ENCODE assay signal across 8 cellular contexts in genomic region chr1:40978886-40979240, GRCh38. TPM values are rescaled to one million over a fixed set of nuclear protein-coding genes. Genes with fewer than 3 reads are reported as not detected.
A peak's percentile ranks its signal among the peaks of the same experiment; 100 is the strongest.
DNase-seq lines count a peak whose midpoint lies in the region; ATAC-seq and TF ChIP-seq lines count a peak whose summit lies in the region.

No MANE protein-coding gene starts in this region.

- ATAC-seq in naive B cell (ENCODE audit: low read depth in 2 of 2), result no peak

- peaks cover 0 to under 1% of the 10 kb centered on the region in 2 donors for H3K36me3 Mint-ChIP-seq in naive B cell

- DNase-seq in AG04450 (ENCODE audit: low read depth, low spot score) (no peak), Karpas-422 (no peak), colonic mucosa (no peak), naive B cell (no peak), mesenteric fat pad (ENCODE audit: low spot score) (no peak), NCI-H82 (lab: John Stamatoyannopoulos, UW) (no peak), cortex of kidney (lab: John Stamatoyannopoulos, UW) (no peak), NCI-H1092 (lab: John Stamatoyannopoulos, UW) (no peak)

- intact Hi-C loops in colonic mucosa (cut with DNase I), result no loop called here

- peak overlapping the region; percentile 87 for H3K4me2 ChIP-seq in Karpas-422 (ENCODE audit: low read depth, low read length, poor library complexity, severe bottlenecking)

- H3K4me3 Mint-ChIP-seq in naive B cell, result peak overlapping the region; percentile 78 to 94 (median 88)

- TF ChIP-seq CTCF in AG04450 (IDR thresholded peaks at IDR 0.05; ENCODE audit: low read depth, low read length) (no peak), colonic mucosa (IDR thresholded peaks at IDR 0.05) (no peak)

- peaks cover 19 to 24% (median 21%) of the 10 kb centered on the region in 3 donors for H3K4me1 Mint-ChIP-seq in naive B cell

- H3K79me2 ChIP-seq in Karpas-422 (ENCODE audit: low read length), result peaks cover 39% of the 10 kb centered on the region

- H3K36me3 ChIP-seq in Karpas-422 (ENCODE audit: insufficient read depth, low read length), result peaks cover 25% of the 10 kb centered on the region; the same call in 1 of the 2 replicates
- no peaks in the 10 kb centered on the region for H3K36me3 ChIP-seq in colonic mucosa

- H3K4me3 ChIP-seq in AG04450 (ENCODE audit: low read depth, low read length) (peak overlapping the region; percentile 77), Karpas-422 (ENCODE audit: low read length) (peak overlapping the region; percentile 89), colonic mucosa (peak overlapping the region; percentile 92)

- H3K27ac ChIP-seq in AG04450 (ENCODE audit: low read depth, low read length) (peak overlapping the region; percentile 95), Karpas-422 (ENCODE audit: low read length) (peak overlapping the region; percentile 82; the same call in 1 of the 2 replicates), colonic mucosa (peak overlapping the region; percentile 81)

- POLR2A ChIA-PET in AG04450 (lab: Yijun Ruan, JAX), result no interaction called here

- H3K27ac Mint-ChIP-seq in naive B cell, result peak overlapping the region in 5 of 6 donors; percentile 15 to 97 (median 80)

- H3K9me2 ChIP-seq in Karpas-422 (replicated peaks; ENCODE audit: insufficient read depth, low read length), result no peaks in the 10 kb centered on the region

- H3K9me3 Mint-ChIP-seq in naive B cell, result no peaks in the 10 kb centered on the region

- peaks cover 11% of the 10 kb centered on the region for H4K20me1 ChIP-seq in Karpas-422 (ENCODE audit: insufficient read depth, low read depth, low read length)

- CTCF ChIA-PET in AG04450 (lab: Charles Lee), result no interaction called here

- H3K27me3 Mint-ChIP-seq in naive B cell, result no peaks in the 10 kb centered on the region

- H2AFZ ChIP-seq in Karpas-422 (ENCODE audit: low read length), result peak overlapping the region; percentile 93

- H3K9ac ChIP-seq in Karpas-422 (ENCODE audit: low read length) (peak overlapping the region; percentile 98), colonic mucosa (ENCODE audit: low read depth in 2 of 2, low read length in 2 of 2) (peak overlapping the region; percentile 84 to 91)

- H3K9me3 ChIP-seq in AG04450 (ENCODE audit: control insufficient read depth, insufficient read depth, low read length) (no peaks in the 10 kb centered on the region; the same call in 1 of the 2 replicates), Karpas-422 (ENCODE audit: low read length) (no peaks in the 10 kb centered on the region), colonic mucosa (no peaks in the 10 kb centered on the region)

- H3K4me1 ChIP-seq in Karpas-422 (ENCODE audit: low read length) (peaks cover 28% of the 10 kb centered on the region), colonic mucosa (no peaks in the 10 kb centered on the region)

- H3K27me3 ChIP-seq in AG04450 (ENCODE audit: control insufficient read depth, insufficient read depth, low read length) (no peaks in the 10 kb centered on the region), Karpas-422 (ENCODE audit: low read length) (no peaks in the 10 kb centered on the region), colonic mucosa (no peaks in the 10 kb centered on the region)

RNA-seq across cellular contexts. Expression of gene CTPS1, which starts 0.6 kb away (rescaled TPM):
- polyA plus RNA-seq in AG04450 (2011; rRNA removed) (27.3 and 29.5 TPM in 2 replicates), naive B cell (ENCODE audit: low read depth in 6 of 6) (10 to 100 TPM; 13.8 to 18.0 (median 15.8) TPM)
- 30.3 and 33.0 TPM in 2 replicates for polyA minus RNA-seq in AG04450 (2011; rRNA and poly(A)+ RNA removed)
- total RNA-seq in Karpas-422 (2014; rRNA removed; shearing (Covaris generic); ENCODE audit: low replicate concordance), result 34.4 and 61.3 TPM in 2 replicates
- total RNA-seq in colonic mucosa (10 to 100 TPM; 14.1 to 25.5 TPM), mesenteric fat pad (18.4 TPM)

RNA-seq across cellular contexts. Expression of gene SLFNL1, which starts 42.7 kb away (rescaled TPM):
- polyA plus RNA-seq in AG04450 (2011; rRNA removed) (0.06 and 0.09 TPM in 2 replicates), naive B cell (ENCODE audit: low read depth in 6 of 6) (under 1 TPM in 5 of 6 donors, not detected in 1; 0.19 to 0.65 (median 0.35) TPM)
- polyA minus RNA-seq in AG04450 (2011; rRNA and poly(A)+ RNA removed), result 0.22 and 0.32 TPM in 2 replicates
- 0.89 and 1.5 TPM in 2 replicates for total RNA-seq in Karpas-422 (2014; rRNA removed; shearing (Covaris generic); ENCODE audit: low replicate concordance)
- total RNA-seq in colonic mucosa (under 1 TPM; 0.27 to 0.30 TPM), mesenteric fat pad (0.22 TPM)
